Comparison of ENCODE assay signal across 10 cellular contexts in genomic region chr13:48220592-48221300, GRCh38. TPM values are rescaled to one million over a fixed set of nuclear protein-coding genes. Genes with fewer than 3 reads are reported as not detected.
DNase-seq lines count a peak whose midpoint lies in the region; ATAC-seq and TF ChIP-seq lines count a peak whose summit lies in the region.
"Had no signal": no experiment of that assay in that cellular context is flagged by ENCODE, and none has a peak within 500 bp of the region (broad histone marks: within the 10 kb centered on the region; RNA-seq: fewer than 3 reads in every experiment).

No MANE protein-coding gene starts in this region.

- no peaks in the 10 kb centered on the region for H3K27me3 Mint-ChIP-seq in activated naive CD8-positive, alpha-beta T cell
- no peaks in the 10 kb centered on the region for H3K27me3 Mint-ChIP-seq in mesothelial cell of epicardium (ENCODE audit: low read depth)

- no peaks in the 10 kb centered on the region for H3K36me3 ChIP-seq in heart right ventricle
- H3K36me3 ChIP-seq in urinary bladder (ENCODE audit: insufficient read depth) = no peaks in the 10 kb centered on the region

- H3K4me3 ChIP-seq in heart right ventricle (peak overlapping the region in 4 of 10 donors; percentile 0 to 52 (median 16)), urinary bladder (ENCODE audit: low read depth, low read length) (no peak overlapping the region)

- H3K4me1 ChIP-seq in heart right ventricle (peaks cover 0 to 41% (median 19%) of the 10 kb centered on the region in 9 donors), urinary bladder (ENCODE audit: insufficient read depth) (no peaks in the 10 kb centered on the region)

- DNase-seq in heart right ventricle (no peak), cardiac septum (ENCODE audit: low spot score) (no peak), mesothelial cell of epicardium (ENCODE audit: low spot score in 2 of 2, unreplicated experiment in 2 of 2) (no peak), COLO829 (ENCODE audit: low spot score) (no peak)
- DNase-seq: midbrain had no signal

- H3K4me1 Mint-ChIP-seq in activated naive CD8-positive, alpha-beta T cell (ENCODE audit: low read depth) = peaks cover 59% of the 10 kb centered on the region
- peaks cover 30% of the 10 kb centered on the region for H3K4me1 Mint-ChIP-seq in mesothelial cell of epicardium

- peaks cover 7% of the 10 kb centered on the region for H3K36me3 Mint-ChIP-seq in activated naive CD8-positive, alpha-beta T cell
- H3K36me3 Mint-ChIP-seq in mesothelial cell of epicardium = no peaks in the 10 kb centered on the region

- TF ChIP-seq CTCF in heart right ventricle (IDR thresholded peaks at IDR 0.05) (no peak), mesothelial cell of epicardium (IDR thresholded peaks at IDR 0.05; ENCODE audit: unreplicated experiment) (no peak)

- ATAC-seq in heart right ventricle = peak in 5 of 8 donors; percentile 12 to 52 (median 32)
- no peak for ATAC-seq in GM18868 (IDR thresholded peaks at IDR 0.05; ENCODE audit: unreplicated experiment)
- ATAC-seq in HG03097 (IDR thresholded peaks at IDR 0.05; ENCODE audit: low FRiP score, unreplicated experiment) = no peak

- H3K9me3 Mint-ChIP-seq in activated naive CD8-positive, alpha-beta T cell (ENCODE audit: low read depth) = no peaks in the 10 kb centered on the region
- peaks cover 3% of the 10 kb centered on the region for H3K9me3 Mint-ChIP-seq in mesothelial cell of epicardium

- intact Hi-C loops in heart right ventricle (cut with DNase I) = loop anchor here in 2 of 10 donors (10.0 kb wide), 2 partner anchors 66 to 86 kb away; no protein-coding TSS in a partner anchor
- intact Hi-C loops in cardiac septum (cut with DNase I) = no loop called here

- H3K9me3 ChIP-seq in heart right ventricle = peaks cover 0 to 8% (median 0%) of the 10 kb centered on the region in 11 donors

- 63 to 64% methylated on average over 5 of the region's 5 CpGs for WGBS in heart right ventricle, 2 donors
- 65% methylated on average over 5 of the region's 5 CpGs for WGBS in urinary bladder

- peak overlapping the region; percentile 82 for H3K4me3 Mint-ChIP-seq in activated naive CD8-positive, alpha-beta T cell
- H3K4me3 Mint-ChIP-seq in mesothelial cell of epicardium = no peak overlapping the region

- H3K27ac Mint-ChIP-seq in activated naive CD8-positive, alpha-beta T cell = peak overlapping the region; percentile 94
- peak overlapping the region; percentile 17 for H3K27ac Mint-ChIP-seq in mesothelial cell of epicardium

- H3K27ac ChIP-seq in heart right ventricle = peak overlapping the region; percentile 65 to 90 (median 76)
- H3K27ac ChIP-seq in urinary bladder (ENCODE audit: low read depth) = peak overlapping the region; percentile 92
- H3K27ac ChIP-seq: RWPE1 had no signal

- H3K27me3 ChIP-seq in heart right ventricle = no peaks in the 10 kb centered on the region

RNA-seq across cellular contexts. Expression of gene ITM2B, which starts 12.3 kb away (rescaled TPM):
- total RNA-seq in heart right ventricle = 100 to 1,000 TPM; 434 to 636 (median 511) TPM
- 100 to 1,000 TPM; 272 to 343 TPM for polyA plus RNA-seq in heart right ventricle
- total RNA-seq in cardiac septum = 386 TPM
- total RNA-seq in mesothelial cell of epicardium = 244 to 250 TPM (median 249 TPM) in 3 replicates
- total RNA-seq in urinary bladder = 509 TPM
- 657 TPM for polyA plus RNA-seq in urinary bladder

Comparison
In these comparisons a context has a peak if more than half of its experiments do, and no peak if none do; other contexts are left out.
1. ATAC-seq: peak in heart right ventricle (5 of 8); none in GM18868 (single experiment) and HG03097 (single experiment).